In the genomic region with DNA sequence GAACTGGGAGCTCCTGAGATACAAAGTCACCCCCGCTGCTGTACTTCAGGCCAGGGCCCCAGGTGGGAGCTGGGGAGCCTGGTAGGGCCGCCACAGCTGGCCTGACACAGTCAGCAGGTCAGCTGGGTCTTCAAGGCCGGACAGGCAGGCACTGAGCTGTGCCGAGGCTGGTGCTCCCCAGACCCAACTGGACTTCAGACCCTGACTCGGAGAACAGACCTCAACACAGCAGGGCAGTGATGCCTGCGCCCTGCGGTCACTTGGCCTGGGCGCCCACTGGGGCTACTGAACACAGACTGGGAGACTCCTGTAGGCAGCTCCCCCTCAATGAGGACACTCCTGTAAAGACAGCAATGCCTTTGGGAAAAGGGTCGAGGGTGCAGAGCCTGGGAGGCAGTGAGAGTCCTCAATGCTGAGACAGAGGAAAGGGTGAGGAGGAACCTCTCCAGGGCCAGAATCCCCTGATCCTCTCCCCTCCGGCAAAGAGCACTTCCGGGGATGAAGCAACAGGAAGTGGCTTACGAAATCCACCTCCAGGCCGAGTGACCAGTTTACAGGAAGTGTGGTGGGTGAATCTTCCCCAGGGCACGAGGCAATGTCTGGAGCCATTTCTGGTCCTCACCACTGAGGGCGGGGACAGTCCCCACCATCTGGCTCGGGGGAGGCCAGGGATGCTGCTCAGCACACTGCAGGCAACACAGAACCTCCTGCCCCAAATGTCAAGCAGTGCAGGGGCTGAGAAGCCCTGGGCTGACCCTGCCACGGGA, we compare ENCODE assay signal across 9 cellular contexts. TPM values are rescaled to one million over a fixed set of nuclear protein-coding genes. Genes with fewer than 3 reads are reported as not detected.
DNase-seq lines count a peak whose midpoint lies in the region; ATAC-seq, FAIRE-seq and TF ChIP-seq lines count a peak whose summit lies in the region.
"Had no signal": no experiment of that assay in that cellular context is flagged by ENCODE, and none has a peak within 500 bp of the region (broad histone marks: within the 10 kb centered on the region; RNA-seq: fewer than 3 reads in every experiment).

No MANE protein-coding gene starts in this region.

- WGBS in heart left ventricle, 4 donors, result 56 to 70% (median 63%) methylated on average over 13 to 17 of the region's 17 CpGs

- intact Hi-C loops in heart left ventricle (cut with DNase I), result loop anchor here in 1 of 10 donors (10.0 kb wide), 1 partner anchor 366 kb away; no protein-coding TSS in a partner anchor

- DNase-seq in GM12865 (ENCODE audit: low read depth) (peak; percentile 88), RKO (ENCODE audit: low spot score) (peak; percentile 89), heart left ventricle (peak; percentile 81 to 89 (median 87)), D721Med (ENCODE audit: insufficient read length, low spot score) (no peak)
- peak; percentile 32 for DNase-seq in activated naive CD4-positive, alpha-beta T cell treated with anti-CD3 and anti-CD28 coated beads, Interleukin-2, amount 50 U/mL, for 16 hours

- H3K27me3 ChIP-seq in heart left ventricle (no peaks in the 10 kb centered on the region), skeletal muscle satellite cell (ENCODE audit: control insufficient read depth, insufficient read depth, low read length) (no peaks in the 10 kb centered on the region)

- peak overlapping the region; percentile 57 for H3K4me2 ChIP-seq in skeletal muscle satellite cell (ENCODE audit: low read length)

- TF ChIP-seq CTCF in GM12865 (IDR thresholded peaks at IDR 0.05; ENCODE audit: insufficient read depth, low read depth, low read length, missing control alignments), result no peak
- TF ChIP-seq CTCF in heart left ventricle (IDR thresholded peaks at IDR 0.05), result no peak
- TF ChIP-seq CTCF in D721Med (IDR thresholded peaks at IDR 0.05; ENCODE audit: insufficient read depth, missing control alignments), result no peak

- H3K27ac ChIP-seq in heart left ventricle, result peak overlapping the region; percentile 35 to 98 (median 78)

- H3K9ac ChIP-seq in skeletal muscle satellite cell (ENCODE audit: low read depth, low read length), result peak overlapping the region; percentile 66

- no peaks in the 10 kb centered on the region for H3K36me3 ChIP-seq in heart left ventricle
- no peaks in the 10 kb centered on the region for H3K36me3 ChIP-seq in skeletal muscle satellite cell (ENCODE audit: insufficient read depth, low read length)

- H3K4me3 ChIP-seq in GM12865 (ENCODE audit: low read depth, low read length), result no peak overlapping the region
- H3K4me3 ChIP-seq in heart left ventricle, result peak overlapping the region in 1 of 12 donors; percentile 21
- H3K4me3 ChIP-seq in skeletal muscle satellite cell (ENCODE audit: low read length), result no peak overlapping the region

- no peaks in the 10 kb centered on the region for H3K9me3 ChIP-seq in heart left ventricle
- no peaks in the 10 kb centered on the region for H3K9me3 ChIP-seq in skeletal muscle satellite cell (replicated peaks; ENCODE audit: low read length)

- ATAC-seq in HG02759 (IDR thresholded peaks at IDR 0.05; ENCODE audit: unreplicated experiment), result peak; percentile 85
- peak; percentile 57 to 85 (median 79) for ATAC-seq in heart left ventricle
- ATAC-seq in HG03469 (IDR thresholded peaks at IDR 0.05; ENCODE audit: unreplicated experiment), result no peak

- no peak for TF ChIP-seq POLR2A in heart left ventricle (IDR thresholded peaks at IDR 0.05)

- H3K4me1 ChIP-seq in heart left ventricle, result peaks cover 12 to 93% (median 54%) of the 10 kb centered on the region in 12 donors
- peaks cover 38% of the 10 kb centered on the region for H3K4me1 ChIP-seq in skeletal muscle satellite cell (ENCODE audit: control insufficient read depth, insufficient read depth, low read length)

- FAIRE-seq in D721Med (lab: Jason Lieb, UNC), result no peak
- FAIRE-seq: endometrium had no signal

RNA-seq across cellular contexts. Expression of gene ISYNA1, which starts 40.8 kb away (rescaled TPM):
- 10 to 100 TPM; 17.6 to 60.6 (median 24.0) TPM for total RNA-seq in heart left ventricle
- 10 to 100 TPM; 14.0 to 52.6 TPM for polyA plus RNA-seq in heart left ventricle
- 2.0 and 5.1 TPM in 2 replicates for total RNA-seq in skeletal muscle satellite cell (2012; rRNA removed)

RNA-seq across cellular contexts. Expression of gene ELL, which starts 43.1 kb away (rescaled TPM):
- 10 to 100 TPM in 4 of 9 donors, 1 to 10 TPM in 5; 5.9 to 17.8 (median 9.1) TPM for total RNA-seq in heart left ventricle
- 1 to 10 TPM; 6.2 to 7.3 TPM for polyA plus RNA-seq in heart left ventricle
- 11.8 and 12.2 TPM in 2 replicates for total RNA-seq in skeletal muscle satellite cell (2012; rRNA removed)

RNA-seq across cellular contexts. Expression of gene SSBP4, which starts 59.5 kb away (rescaled TPM):
- 10 to 100 TPM; 23.5 to 89.8 (median 29.4) TPM for total RNA-seq in heart left ventricle
- 10 to 100 TPM; 29.1 to 37.3 TPM for polyA plus RNA-seq in heart left ventricle
- 72.2 and 73.2 TPM in 2 replicates for total RNA-seq in skeletal muscle satellite cell (2012; rRNA removed)
